ENCODE assay signal across 17 cellular contexts in genomic region chr17:7893226-7893880, GRCh38.
"Had no signal": no experiment of that assay in that cellular context is flagged by ENCODE, and none has a peak within 500 bp of the region (broad histone marks: within the 10 kb centered on the region; RNA-seq: fewer than 3 reads in every experiment).

No MANE protein-coding gene starts in this region.

- H3K9me3 Mint-ChIP-seq: activated CD4-positive, alpha-beta memory T cell treated with anti-CD3 and anti-CD28 coated beads for 36 hours; activated T-cell treated with anti-CD3 and anti-CD28 coated beads, Interleukin-2, amount 50 U/mL, for 72 hours; memory B cell; natural killer cell treated with Interleukin-12 subunit alpha and Interleukin-12 subunit beta and Interleukin-15 and Interleukin-18, amount 100 ng/mL, for 72 hours; stimulated activated naive B cell treated with anti-CD40 and anti-IgM and Interleukin-4, amounts not matched to agents 10 μg/mL and 1 μg/mL and 100 μg/mL, for 72 hours; T-helper 1 cell treated with Interleukin-12 subunit alpha and Interleukin-12 subunit beta and Interleukin-4 antibody, amounts not matched to agents 30 μg/mL and 1 μg/mL, for 36 hours had no signal

- DNase-seq: activated CD4-positive, alpha-beta memory T cell treated with anti-CD3 and anti-CD28 coated beads for 36 hours; activated CD4-positive, alpha-beta T cell treated with anti-CD3 and anti-CD28 coated beads for 36 hours; activated gamma-delta T cell; activated T-cell treated with anti-CD3 and anti-CD28 coated beads, Interleukin-2, amount 50 U/mL, for 72 hours; esophagus squamous epithelium; foreskin fibroblast; kidney glomerular epithelial cell; left ventricle myocardium superior; mucosa of descending colon; nucleus accumbens; posterior cingulate gyrus; retina; stimulated activated CD4-positive, alpha-beta T cell treated with anti-CD3 and anti-CD28 coated beads, Interleukin-2, amount 100 ng/mL, for 48 hours; stimulated activated naive B cell treated with anti-CD40 and anti-IgM and Interleukin-4, amounts not matched to agents 10 μg/mL and 1 μg/mL and 100 μg/mL, for 72 hours had no signal

- H3K27me3 Mint-ChIP-seq: activated CD4-positive, alpha-beta memory T cell treated with anti-CD3 and anti-CD28 coated beads for 36 hours; activated CD4-positive, alpha-beta T cell treated with anti-CD3 and anti-CD28 coated beads for 36 hours; memory B cell; natural killer cell treated with Interleukin-12 subunit alpha and Interleukin-12 subunit beta and Interleukin-15 and Interleukin-18, amount 100 ng/mL, for 72 hours; stimulated activated naive B cell treated with anti-CD40 and anti-IgM and Interleukin-4, amounts not matched to agents 10 μg/mL and 1 μg/mL and 100 μg/mL, for 72 hours had no signal

- H3K4me3 Mint-ChIP-seq: activated CD4-positive, alpha-beta memory T cell treated with anti-CD3 and anti-CD28 coated beads for 36 hours; activated CD4-positive, alpha-beta T cell treated with anti-CD3 and anti-CD28 coated beads for 36 hours; activated T-cell treated with anti-CD3 and anti-CD28 coated beads, Interleukin-2, amount 50 U/mL, for 72 hours; memory B cell; natural killer cell treated with Interleukin-12 subunit alpha and Interleukin-12 subunit beta and Interleukin-15 and Interleukin-18, amount 100 ng/mL, for 72 hours; stimulated activated naive B cell treated with anti-CD40 and anti-IgM and Interleukin-4, amounts not matched to agents 10 μg/mL and 1 μg/mL and 100 μg/mL, for 72 hours; T-helper 1 cell treated with Interleukin-12 subunit alpha and Interleukin-12 subunit beta and Interleukin-4 antibody, amounts not matched to agents 30 μg/mL and 1 μg/mL, for 36 hours had no signal

- H3K27ac Mint-ChIP-seq: activated CD4-positive, alpha-beta memory T cell treated with anti-CD3 and anti-CD28 coated beads for 36 hours; activated CD4-positive, alpha-beta T cell treated with anti-CD3 and anti-CD28 coated beads for 36 hours; activated T-cell treated with anti-CD3 and anti-CD28 coated beads, Interleukin-2, amount 50 U/mL, for 72 hours; memory B cell; stimulated activated naive B cell treated with anti-CD40 and anti-IgM and Interleukin-4, amounts not matched to agents 10 μg/mL and 1 μg/mL and 100 μg/mL, for 72 hours; T-helper 1 cell treated with Interleukin-12 subunit alpha and Interleukin-12 subunit beta and Interleukin-4 antibody, amounts not matched to agents 30 μg/mL and 1 μg/mL, for 36 hours had no signal

- ATAC-seq: activated CD4-positive, alpha-beta T cell treated with anti-CD3 and anti-CD28 coated beads for 36 hours; activated T-cell treated with anti-CD3 and anti-CD28 coated beads, Interleukin-2, amount 50 U/mL, for 72 hours; left ventricle myocardium superior; mucosa of descending colon; natural killer cell treated with Interleukin-12 subunit alpha and Interleukin-12 subunit beta and Interleukin-15 and Interleukin-18, amount 100 ng/mL, for 72 hours; stimulated activated naive B cell treated with anti-CD40 and anti-IgM and Interleukin-4, amounts not matched to agents 10 μg/mL and 1 μg/mL and 100 μg/mL, for 72 hours had no signal

- H3K4me1 Mint-ChIP-seq: memory B cell had no signal
